In the genomic region with DNA sequence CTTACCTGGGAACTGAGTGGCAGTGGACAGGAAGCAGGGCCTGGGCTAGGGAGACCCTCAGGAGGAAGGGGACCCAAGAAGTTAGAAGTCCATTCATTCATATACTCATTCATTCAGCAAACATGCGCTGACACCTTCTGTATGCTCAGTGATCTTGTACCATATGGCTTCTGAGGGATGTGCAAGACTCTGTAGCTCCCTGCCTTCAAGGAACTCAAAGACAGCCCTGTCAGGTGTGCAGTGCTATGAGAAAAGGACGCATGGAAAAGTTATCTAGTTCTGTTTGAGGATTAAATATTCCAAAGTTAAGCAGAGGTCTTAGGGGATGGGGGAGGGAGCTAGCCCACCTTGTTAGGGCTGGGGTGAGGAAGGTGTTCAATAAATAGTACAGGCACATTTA, we compare ENCODE assay signal across 20 cellular contexts. TPM values are rescaled to one million over a fixed set of nuclear protein-coding genes. Genes with fewer than 3 reads are reported as not detected.
DNase-seq lines count a peak whose midpoint lies in the region; ATAC-seq and TF ChIP-seq lines count a peak whose summit lies in the region.
"Had no signal": no experiment of that assay in that cellular context is flagged by ENCODE, and none has a peak within 500 bp of the region (broad histone marks: within the 10 kb centered on the region; RNA-seq: fewer than 3 reads in every experiment).

No MANE protein-coding gene starts in this region.

- H3K36me3 ChIP-seq in H7 (replicated peaks; ENCODE audit: control insufficient read depth, insufficient read depth, low read length), result peaks cover 8% of the 10 kb centered on the region

- DNase-seq in NCI-H510A (lab: John Stamatoyannopoulos, UW), result peak; percentile 35
- no peak for DNase-seq in NCI-H510A treated with DMSO at 0.1 percent for 48 hours (lab: John Stamatoyannopoulos, UW)
- DNase-seq in H7, result peak; percentile 51
- DNase-seq in endothelial cell (ENCODE audit: low spot score), result no peak
- peak; percentile 24 for DNase-seq in posterior vena cava (ENCODE audit: low spot score)
- DNase-seq: CD8-positive, alpha-beta memory T cell; COR-L47; DMS153; DND-41; EL; HCEC 1CT; HFFc6; KG1 had no signal

- H3K9me3 Mint-ChIP-seq in endothelial cell (ENCODE audit: unreplicated experiment), result peaks cover 6% of the 10 kb centered on the region
- H3K9me3 Mint-ChIP-seq: CD8-positive, alpha-beta memory T cell; HFFc6; IgD-negative memory B cell had no signal

- no peak for TF ChIP-seq CTCF in endothelial cell (IDR thresholded peaks at IDR 0.05; ENCODE audit: unreplicated experiment)

- H3K27ac Mint-ChIP-seq in endothelial cell (ENCODE audit: unreplicated experiment), result no peak overlapping the region
- H3K27ac Mint-ChIP-seq: B cell, HFFc6 had no signal

- no peaks in the 10 kb centered on the region for H3K27me3 ChIP-seq in H7 (ENCODE audit: control insufficient read depth, insufficient read depth, low read length)
- H3K27me3 ChIP-seq: BLaER1 treated with 17β-estradiol and CSF1 and Interleukin-3, amounts not matched to agents 10 nM and 100 nM had no signal

- H3K36me3 Mint-ChIP-seq in endothelial cell (ENCODE audit: low read depth, unreplicated experiment), result peaks cover 43% of the 10 kb centered on the region

- no peak overlapping the region for H3K4me3 ChIP-seq in H7 (ENCODE audit: insufficient read depth, low read depth, low read length)
- H3K4me3 ChIP-seq: BLaER1 treated with 17β-estradiol and CSF1 and Interleukin-3, amounts not matched to agents 10 nM and 100 nM; GM12878 had no signal

- peak overlapping the region; percentile 28 for H3K4me3 Mint-ChIP-seq in endothelial cell (ENCODE audit: unreplicated experiment)
- H3K4me3 Mint-ChIP-seq: B cell; CD8-positive, alpha-beta memory T cell; HFFc6; IgD-negative memory B cell had no signal

- ATAC-seq in HG02840 (IDR thresholded peaks at IDR 0.05; ENCODE audit: low FRiP score, unreplicated experiment) (no peak), HG03442 (IDR thresholded peaks at IDR 0.05; ENCODE audit: unreplicated experiment) (no peak)
- ATAC-seq: GM12878, HepG2 had no signal

- peaks cover 2% of the 10 kb centered on the region for H3K27me3 Mint-ChIP-seq in endothelial cell (ENCODE audit: unreplicated experiment)
- H3K27me3 Mint-ChIP-seq: B cell; CD8-positive, alpha-beta memory T cell; IgD-negative memory B cell had no signal

- intact Hi-C loops in posterior vena cava (cut with DNase I), result no loop called here

- no peaks in the 10 kb centered on the region for H3K4me1 Mint-ChIP-seq in endothelial cell (ENCODE audit: unreplicated experiment)

RNA-seq across cellular contexts. Expression of a gene that starts 12.5 kb away (rescaled TPM):
- total RNA-seq in H7 (2014; rRNA removed; shearing (Covaris generic)), result 20.7 and 25.5 TPM in 2 replicates
- total RNA-seq in endothelial cell (ENCODE audit: unreplicated experiment) (87.9 TPM), posterior vena cava (10 to 100 TPM; 18.5 to 23.6 TPM)

Comparison
In these comparisons a context has a peak if more than half of its experiments do, and no peak if none do; other contexts are left out.
1. DNase-seq: peak in NCI-H510A (single experiment), H7 (single experiment) and posterior vena cava (single experiment); none in NCI-H510A treated with DMSO at 0.1 percent for 48 hours (single experiment) and endothelial cell (single experiment).